1 cellular context compared by ENCODE assay signal in genomic region chr14:39368261-39368959, GRCh38.
TF ChIP-seq lines count a peak whose summit lies in the region.

No MANE protein-coding gene starts in this region.

TF ChIP-seq in HepG2, 621 proteins besides CTCF, POLR2A, EP300 and RAD21 (continued from another document and continues in another):
- TF ChIP-seq SMARCE1 (IDR thresholded peaks at IDR 0.05; ENCODE audit: borderline replicate concordance) (no peak), ZNF143 (CRISPR knock-in tag; IDR thresholded peaks at IDR 0.05) (no peak), GFI1 (CRISPR knock-in tag; IDR thresholded peaks at IDR 0.05; ENCODE audit: borderline replicate concordance) (no peak), SATB2 (CRISPR knock-in tag; IDR thresholded peaks at IDR 0.05) (0 out of 2 replicates have a peak, but pooled peaks have one; percentile 71), ZNF512B (CRISPR knock-in tag; IDR thresholded peaks at IDR 0.05; ENCODE audit: borderline replicate concordance) (0 out of 2 replicates have a peak, but pooled peaks have one; percentile 68), ZIK1 (CRISPR knock-in tag; IDR thresholded peaks at IDR 0.05; ENCODE audit: borderline replicate concordance, low read depth) (no peak), CREB3 (CRISPR knock-in tag; IDR thresholded peaks at IDR 0.05) (no peak), NFKB2 (CRISPR knock-in tag; IDR thresholded peaks at IDR 0.05; ENCODE audit: borderline replicate concordance) (no peak), ZNF773 (CRISPR knock-in tag; IDR thresholded peaks at IDR 0.05; ENCODE audit: borderline replicate concordance) (no peak), ZBTB25 (CRISPR knock-in tag; IDR thresholded peaks at IDR 0.05) (no peak), NRL (CRISPR knock-in tag; IDR thresholded peaks at IDR 0.05; ENCODE audit: borderline replicate concordance) (no peak), RFXAP (CRISPR knock-in tag; IDR thresholded peaks at IDR 0.05; ENCODE audit: borderline replicate concordance) (no peak), ARID3A (IDR thresholded peaks at IDR 0.05; ENCODE audit: low read depth, low read length) (no peak), NFYB (CRISPR knock-in tag; IDR thresholded peaks at IDR 0.05) (no peak), ZNF432 (CRISPR knock-in tag; IDR thresholded peaks at IDR 0.05; ENCODE audit: borderline replicate concordance) (no peak), ZNF12 (CRISPR knock-in tag; IDR thresholded peaks at IDR 0.05) (peak; percentile 60; the same call in 1 of the 2 replicates), ZSCAN22 (CRISPR knock-in tag; IDR thresholded peaks at IDR 0.05) (no peak), ZNF552 (CRISPR knock-in tag; IDR thresholded peaks at IDR 0.05; ENCODE audit: borderline replicate concordance) (no peak), JUN (CRISPR knock-in tag; IDR thresholded peaks at IDR 0.05) (no peak), CEBPG (CRISPR knock-in tag; IDR thresholded peaks at IDR 0.05) (no peak), ATM (IDR thresholded peaks at IDR 0.05; ENCODE audit: borderline replicate concordance) (0 out of 2 replicates have a peak, but pooled peaks have one; percentile 47), TBX3 (IDR thresholded peaks at IDR 0.05; ENCODE audit: borderline replicate concordance) (no peak), ZSCAN21 (CRISPR knock-in tag; IDR thresholded peaks at IDR 0.05; ENCODE audit: borderline replicate concordance) (no peak), SRY (CRISPR knock-in tag; IDR thresholded peaks at IDR 0.05) (no peak), NONO (IDR thresholded peaks at IDR 0.05) (no peak), NONO (CRISPR knock-in tag; conservative IDR thresholded peaks at IDR 0.05) (no peak), E2F1 (CRISPR knock-in tag; IDR thresholded peaks at IDR 0.05) (no peak), IKZF1 (IDR thresholded peaks at IDR 0.05) (no peak), HOXA9 (CRISPR knock-in tag; IDR thresholded peaks at IDR 0.05; ENCODE audit: borderline replicate concordance) (no peak), ZNF883 (CRISPR knock-in tag; IDR thresholded peaks at IDR 0.05; ENCODE audit: not compliant biosample characterization) (no peak), CC2D1A (CRISPR knock-in tag; IDR thresholded peaks at IDR 0.05) (no peak), ZNF792 (CRISPR knock-in tag; IDR thresholded peaks at IDR 0.05) (0 out of 2 replicates have a peak, but pooled peaks have one; percentile 47), FUBP1 (CRISPR knock-in tag; IDR thresholded peaks at IDR 0.05; ENCODE audit: borderline replicate concordance) (no peak), ZNF501 (CRISPR knock-in tag; IDR thresholded peaks at IDR 0.05) (no peak), ARID2 (CRISPR knock-in tag; IDR thresholded peaks at IDR 0.05; ENCODE audit: borderline replicate concordance) (no peak), NR2C2 (CRISPR knock-in tag; IDR thresholded peaks at IDR 0.05; ENCODE audit: borderline replicate concordance) (no peak), ERF (CRISPR knock-in tag; IDR thresholded peaks at IDR 0.05) (0 out of 2 replicates have a peak, but pooled peaks have one; percentile 40), ZNF749 (CRISPR knock-in tag; IDR thresholded peaks at IDR 0.05; ENCODE audit: borderline replicate concordance) (no peak), RARG (CRISPR knock-in tag; IDR thresholded peaks at IDR 0.05; ENCODE audit: low read depth) (no peak), ZNF362 (CRISPR knock-in tag; IDR thresholded peaks at IDR 0.05; ENCODE audit: borderline replicate concordance) (peak; percentile 76; the same call in 1 of the 2 replicates), ZNF292 (CRISPR knock-in tag; IDR thresholded peaks at IDR 0.05; ENCODE audit: borderline replicate concordance, low read depth) (no peak), ZNF510 (CRISPR knock-in tag; IDR thresholded peaks at IDR 0.05; ENCODE audit: low read depth) (no peak), ATRX (CRISPR knock-in tag; IDR thresholded peaks at IDR 0.05; ENCODE audit: borderline replicate concordance) (no peak), ZBTB3 (CRISPR knock-in tag; IDR thresholded peaks at IDR 0.05; ENCODE audit: borderline replicate concordance, low read depth) (no peak), HDAC2 (CRISPR knock-in tag; IDR thresholded peaks at IDR 0.05) (no peak), HOXA3 (CRISPR knock-in tag; IDR thresholded peaks at IDR 0.05) (no peak), TAF1 (CRISPR knock-in tag; IDR thresholded peaks at IDR 0.05) (no peak)
- TF ChIP-seq, protein P1, sequence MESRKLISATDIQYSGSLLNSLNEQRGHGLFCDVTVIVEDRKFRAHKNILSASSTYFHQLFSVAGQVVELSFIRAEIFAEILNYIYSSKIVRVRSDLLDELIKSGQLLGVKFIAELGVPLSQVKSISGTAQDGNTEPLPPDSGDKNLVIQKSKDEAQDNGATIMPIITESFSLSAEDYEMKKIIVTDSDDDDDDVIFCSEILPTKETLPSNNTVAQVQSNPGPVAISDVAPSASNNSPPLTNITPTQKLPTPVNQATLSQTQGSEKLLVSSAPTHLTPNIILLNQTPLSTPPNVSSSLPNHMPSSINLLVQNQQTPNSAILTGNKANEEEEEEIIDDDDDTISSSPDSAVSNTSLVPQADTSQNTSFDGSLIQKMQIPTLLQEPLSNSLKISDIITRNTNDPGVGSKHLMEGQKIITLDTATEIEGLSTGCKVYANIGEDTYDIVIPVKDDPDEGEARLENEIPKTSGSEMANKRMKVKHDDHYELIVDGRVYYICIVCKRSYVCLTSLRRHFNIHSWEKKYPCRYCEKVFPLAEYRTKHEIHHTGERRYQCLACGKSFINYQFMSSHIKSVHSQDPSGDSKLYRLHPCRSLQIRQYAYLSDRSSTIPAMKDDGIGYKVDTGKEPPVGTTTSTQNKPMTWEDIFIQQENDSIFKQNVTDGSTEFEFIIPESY (CRISPR knock-in tag; IDR thresholded peaks at IDR 0.05), result no peak
- TF ChIP-seq, protein P2, sequence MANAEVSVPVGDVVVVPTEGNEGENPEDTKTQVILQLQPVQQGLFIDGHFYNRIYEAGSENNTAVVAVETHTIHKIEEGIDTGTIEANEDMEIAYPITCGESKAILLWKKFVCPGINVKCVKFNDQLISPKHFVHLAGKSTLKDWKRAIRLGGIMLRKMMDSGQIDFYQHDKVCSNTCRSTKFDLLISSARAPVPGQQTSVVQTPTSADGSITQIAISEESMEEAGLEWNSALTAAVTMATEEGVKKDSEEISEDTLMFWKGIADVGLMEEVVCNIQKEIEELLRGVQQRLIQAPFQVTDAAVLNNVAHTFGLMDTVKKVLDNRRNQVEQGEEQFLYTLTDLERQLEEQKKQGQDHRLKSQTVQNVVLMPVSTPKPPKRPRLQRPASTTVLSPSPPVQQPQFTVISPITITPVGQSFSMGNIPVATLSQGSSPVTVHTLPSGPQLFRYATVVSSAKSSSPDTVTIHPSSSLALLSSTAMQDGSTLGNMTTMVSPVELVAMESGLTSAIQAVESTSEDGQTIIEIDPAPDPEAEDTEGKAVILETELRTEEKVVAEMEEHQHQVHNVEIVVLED (CRISPR knock-in tag; IDR thresholded peaks at IDR 0.05; ENCODE audit: borderline replicate concordance), result no peak; the same call in 1 of the 2 replicates
- TF ChIP-seq, protein P3, sequence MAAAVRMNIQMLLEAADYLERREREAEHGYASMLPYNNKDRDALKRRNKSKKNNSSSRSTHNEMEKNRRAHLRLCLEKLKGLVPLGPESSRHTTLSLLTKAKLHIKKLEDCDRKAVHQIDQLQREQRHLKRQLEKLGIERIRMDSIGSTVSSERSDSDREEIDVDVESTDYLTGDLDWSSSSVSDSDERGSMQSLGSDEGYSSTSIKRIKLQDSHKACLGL (CRISPR knock-in tag; IDR thresholded peaks at IDR 0.05), result no peak
- TF ChIP-seq, protein P4, sequence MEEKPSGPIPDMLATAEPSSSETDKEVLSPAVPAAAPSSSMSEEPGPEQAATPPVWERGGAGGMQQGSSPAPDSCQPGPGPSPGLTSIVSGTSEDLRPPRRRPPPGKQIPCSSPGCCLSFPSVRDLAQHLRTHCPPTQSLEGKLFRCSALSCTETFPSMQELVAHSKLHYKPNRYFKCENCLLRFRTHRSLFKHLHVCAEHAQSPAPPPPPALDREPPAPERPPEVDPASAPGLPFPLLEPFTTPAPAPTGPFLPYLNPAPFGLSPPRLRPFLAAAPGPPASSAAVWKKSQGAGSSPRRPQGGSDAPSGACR (CRISPR knock-in tag; IDR thresholded peaks at IDR 0.05), result no peak
